ENCODE assay signal across 19 cellular contexts in the genomic region with DNA sequence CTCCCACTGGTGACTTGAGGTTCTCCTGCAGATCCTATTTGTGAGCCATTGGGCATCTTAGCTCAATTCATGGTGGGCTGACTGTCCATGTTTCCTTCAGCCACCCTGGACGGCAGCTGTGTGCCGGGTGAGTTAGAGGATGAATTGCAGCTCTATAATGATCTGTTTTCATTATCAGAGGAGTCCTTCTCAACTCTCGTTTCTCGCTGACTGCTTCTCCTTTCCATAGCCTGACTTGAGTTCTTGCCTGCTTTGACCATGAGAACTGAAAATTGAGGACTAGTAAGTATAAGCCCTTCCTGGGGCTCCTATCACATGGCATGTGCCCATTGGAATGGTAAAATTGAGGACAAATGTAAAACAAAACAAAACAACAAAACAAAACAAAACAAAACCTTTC.
DNase-seq lines count a peak whose midpoint lies in the region; ATAC-seq, FAIRE-seq and TF ChIP-seq lines count a peak whose summit lies in the region.
"Had no signal": no experiment of that assay in that cellular context is flagged by ENCODE, and none has a peak within 500 bp of the region (broad histone marks: within the 10 kb centered on the region; RNA-seq: fewer than 3 reads in every experiment).

No MANE protein-coding gene starts in this region.

- DNase-seq in GM12891 (ENCODE audit: insufficient read length, low spot score) = no peak
- no peak for DNase-seq in Right ventricle myocardium superior
- DNase-seq in SHP77 treated with DMSO at 0.1 percent for 48 hours (lab: John Stamatoyannopoulos, UW) = no peak
- DNase-seq in middle frontal gyrus (ENCODE audit: extremely low spot score, low spot score) = no peak
- DNase-seq: activated CD4-positive, alpha-beta T cell treated with anti-CD3 and anti-CD28 coated beads, Interleukin-2, amount 10 ng/mL, durations not matched to agents 7 days and 5 days; body of pancreas; cortex of kidney; mammary epithelial cell; natural killer cell; NCI-H1105 treated with DMSO at 0.1 percent for 48 hours; NCI-H2227 treated with DMSO at 0.1 percent for 48 hours; SJCRH30; stimulated activated naive CD8-positive, alpha-beta T cell treated with anti-CD3 and anti-CD28 coated beads, Interleukin-15, Interleukin-2, amounts not matched to agents 100 U/mL and 50 U/mL, for 24 hours had no signal

- ATAC-seq in GM19438 (IDR thresholded peaks at IDR 0.05; ENCODE audit: low read depth, unreplicated experiment) = peak; percentile 61
- peak; percentile 57 for ATAC-seq in HG02642 (IDR thresholded peaks at IDR 0.05; ENCODE audit: poor library complexity, unreplicated experiment)
- ATAC-seq in HG03439 (IDR thresholded peaks at IDR 0.05; ENCODE audit: unreplicated experiment) = peak; percentile 52
- ATAC-seq in Right ventricle myocardium superior (ENCODE audit: poor library complexity) = no peak
- no peak for ATAC-seq in HG03354 (IDR thresholded peaks at IDR 0.05; ENCODE audit: poor library complexity, severe bottlenecking, unreplicated experiment)
- ATAC-seq: body of pancreas; gastroesophageal sphincter; K562; natural killer cell; stimulated activated naive CD8-positive, alpha-beta T cell treated with anti-CD3 and anti-CD28 coated beads, Interleukin-15, Interleukin-2, amounts not matched to agents 100 U/mL and 50 U/mL, for 24 hours had no signal

- FAIRE-seq in GM12891 (lab: Jason Lieb, UNC) = peak; percentile 92
- FAIRE-seq: K562 had no signal

- intact Hi-C loops in Right ventricle myocardium superior (cut with DNase I) = no loop called here

- TF ChIP-seq POLR2A in GM12891 (IDR thresholded peaks at IDR 0.05; ENCODE audit: low read depth, low read length) = no peak

TF ChIP-seq in GM12891, 5 proteins besides CTCF, POLR2A, EP300 and RAD21:
- TF ChIP-seq TAF1 (IDR thresholded peaks at IDR 0.05; ENCODE audit: low read depth, low read length) = no peak
- TF ChIP-seq POU2F2 (IDR thresholded peaks at IDR 0.05; ENCODE audit: low read depth, low read length) = no peak
- peak; percentile 55 for TF ChIP-seq SPI1 (IDR thresholded peaks at IDR 0.05; ENCODE audit: low read depth, low read length)
- no peak for TF ChIP-seq PAX5 (IDR thresholded peaks at IDR 0.05; ENCODE audit: insufficient read depth, low read length, severe bottlenecking)

Comparison
In these comparisons a context has a peak if more than half of its experiments do, and no peak if none do; other contexts are left out.
1. ATAC-seq: peak in GM19438 (single experiment), HG02642 (single experiment) and HG03439 (single experiment); none in Right ventricle myocardium superior (single experiment) and HG03354 (single experiment).